Comparison of ENCODE assay signal across 2 cellular contexts in the genomic region with DNA sequence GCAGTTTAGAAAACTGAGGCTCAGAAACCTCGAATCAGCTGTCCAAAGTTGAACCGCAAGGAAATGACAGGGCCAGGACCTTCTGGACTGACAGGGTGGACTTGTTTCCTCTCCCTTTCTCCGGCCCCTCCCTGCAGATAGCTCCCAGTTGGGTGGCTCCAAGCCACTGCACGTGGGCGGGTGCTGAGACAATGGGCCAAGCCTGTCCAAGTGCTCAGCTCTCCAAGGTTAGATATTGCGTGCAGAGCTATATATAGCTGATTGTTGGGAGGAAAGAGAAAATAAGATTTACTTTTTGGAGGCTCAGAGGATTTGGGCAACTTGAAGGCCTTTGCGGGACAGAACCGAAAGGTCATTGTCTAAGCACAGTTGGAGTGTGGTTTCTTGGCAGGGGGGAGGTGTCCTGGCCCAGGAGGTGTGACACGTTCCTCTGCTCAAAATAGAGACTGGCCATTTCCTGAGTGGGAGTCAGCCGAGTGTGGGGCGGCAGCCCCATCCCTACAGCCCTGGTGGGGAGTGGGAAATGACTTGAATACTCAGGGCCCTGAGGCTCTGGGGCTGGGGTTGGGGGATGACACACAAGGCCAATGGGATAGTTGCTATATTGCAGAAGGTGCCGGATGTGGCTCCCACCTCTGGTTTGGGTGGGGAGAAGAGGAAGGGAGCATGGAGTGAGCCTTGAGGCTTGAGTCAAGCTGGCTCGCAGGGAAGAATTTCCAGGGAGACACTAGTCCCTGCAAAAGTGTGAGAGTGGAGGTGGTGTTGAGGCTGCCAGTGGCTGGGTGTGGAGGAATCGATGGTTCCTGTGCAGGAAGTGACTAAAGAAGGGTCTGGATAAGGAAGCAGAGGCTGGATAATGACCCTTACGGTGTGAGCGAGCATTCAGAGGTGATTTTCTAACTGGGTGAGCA.
TF ChIP-seq lines count a peak whose summit lies in the region.

No MANE protein-coding gene starts in this region.

TF ChIP-seq in HCT116, 20 proteins besides CTCF, POLR2A, EP300 and RAD21:
- TF ChIP-seq EGR1 (IDR thresholded peaks at IDR 0.05; ENCODE audit: low read depth) (peak; percentile 59; the same call in 1 of the 2 replicates), EZH2phosphoT487 (IDR thresholded peaks at IDR 0.05; ENCODE audit: borderline replicate concordance) (no peak)

TF ChIP-seq in HepG2, 621 proteins besides CTCF, POLR2A, EP300 and RAD21:
- TF ChIP-seq ZNF619 (CRISPR knock-in tag; IDR thresholded peaks at IDR 0.05): no peak
- no peak for TF ChIP-seq EEA1 (CRISPR knock-in tag; IDR thresholded peaks at IDR 0.05; ENCODE audit: borderline replicate concordance)
- TF ChIP-seq, protein P1, sequence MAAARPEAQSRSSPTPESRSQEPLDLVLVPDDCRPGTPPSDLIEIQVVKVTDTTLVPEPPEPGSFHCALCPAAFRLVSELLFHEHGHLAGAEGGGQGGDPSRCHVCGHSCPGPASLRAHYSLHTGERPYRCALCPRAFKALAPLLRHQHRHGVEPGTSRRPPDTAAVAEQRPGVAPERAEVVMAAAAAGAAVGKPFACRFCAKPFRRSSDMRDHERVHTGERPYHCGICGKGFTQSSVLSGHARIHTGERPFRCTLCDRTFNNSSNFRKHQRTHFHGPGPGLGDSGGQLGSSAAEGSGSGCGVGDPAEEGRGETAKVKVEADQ (CRISPR knock-in tag; IDR thresholded peaks at IDR 0.05; ENCODE audit: borderline replicate concordance): no peak
- TF ChIP-seq ZMYM3 (CRISPR knock-in tag; IDR thresholded peaks at IDR 0.05): peak; percentile 24; the same call in 1 of the 2 replicates
- TF ChIP-seq ZNF329 (CRISPR knock-in tag; IDR thresholded peaks at IDR 0.05; ENCODE audit: low read depth): no peak
- TF ChIP-seq TBX3 (IDR thresholded peaks at IDR 0.05; ENCODE audit: borderline replicate concordance): no peak
